14 cellular contexts compared by ENCODE assay signal in the genomic region with DNA sequence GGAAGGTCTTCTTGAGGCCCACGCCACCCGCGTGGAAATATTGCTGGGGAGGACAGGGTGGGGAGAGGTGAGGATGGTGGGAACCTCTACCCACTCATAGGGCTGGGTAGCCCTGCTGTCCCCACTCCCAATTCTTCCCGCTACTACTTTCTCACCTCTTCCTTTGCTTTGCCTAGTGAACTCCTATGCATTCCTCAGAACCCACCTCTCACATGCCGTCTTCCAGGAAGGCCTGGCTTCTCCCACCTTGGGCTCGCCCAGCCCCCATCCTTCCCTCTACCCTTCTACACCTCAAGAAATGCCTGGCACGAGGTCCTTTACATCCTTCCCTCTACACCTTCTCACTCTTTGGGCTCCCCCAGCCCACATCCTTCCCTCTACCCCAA.
DNase-seq lines count a peak whose midpoint lies in the region; TF ChIP-seq lines count a peak whose summit lies in the region.
"Had no signal": no experiment of that assay in that cellular context is flagged by ENCODE, and none has a peak within 500 bp of the region (broad histone marks: within the 10 kb centered on the region; RNA-seq: fewer than 3 reads in every experiment).

No MANE protein-coding gene starts in this region.

- no peaks in the 10 kb centered on the region for H3K9me3 ChIP-seq in Caco-2
- no peaks in the 10 kb centered on the region for H3K9me3 ChIP-seq in HEK293 (ENCODE audit: control insufficient read depth, insufficient read depth, low read depth, low read length)
- H3K9me3 ChIP-seq in osteoblast (ENCODE audit: low read depth, low read length): no peaks in the 10 kb centered on the region
- peaks cover 20% of the 10 kb centered on the region for H3K9me3 ChIP-seq in left ventricle myocardium inferior (replicated peaks)
- H3K9me3 ChIP-seq: BE2C had no signal

- H3K4me1 ChIP-seq in Caco-2 (no peaks in the 10 kb centered on the region), HEK293 (ENCODE audit: control insufficient read depth, insufficient read depth, low read length) (no peaks in the 10 kb centered on the region), osteoblast (ENCODE audit: insufficient read depth, low read length) (no peaks in the 10 kb centered on the region), left ventricle myocardium inferior (peaks cover 4% of the 10 kb centered on the region)
- H3K4me1 ChIP-seq: BE2C had no signal

- H3K9me3 Mint-ChIP-seq in Caco-2 (ENCODE audit: unreplicated experiment) (peaks cover 9% of the 10 kb centered on the region), chondrocyte (ENCODE audit: low read depth) (peaks cover 11% of the 10 kb centered on the region)

- no peak overlapping the region for H2AFZ ChIP-seq in osteoblast (ENCODE audit: low read length)

- no TSS peak for BruUV-seq in Caco-2 (replicated peaks; lab: Mats Ljungman, UMichigan)

- H3K4me3 ChIP-seq in Caco-2 (ENCODE audit: low read depth, low read length) (no peak overlapping the region), HEK293 (ENCODE audit: low read depth, low read length) (no peak overlapping the region), osteoblast (ENCODE audit: insufficient read depth, low read length) (no peak overlapping the region), left ventricle myocardium inferior (no peak overlapping the region)

- TF ChIP-seq CTCF in Caco-2 (IDR thresholded peaks at IDR 0.05; ENCODE audit: insufficient read depth in 1 of 2, low read depth in 1 of 2, low read length in 1 of 2, severe bottlenecking in 1 of 2, unreplicated experiment in 1 of 2) (no peak), HEK293 (tag by site-specific recombination; IDR thresholded peaks at IDR 0.05) (no peak), chondrocyte (IDR thresholded peaks at IDR 0.05) (no peak), osteoblast (IDR thresholded peaks at IDR 0.05; ENCODE audit: extremely low read depth, low read depth, low read length) (no peak), left ventricle myocardium inferior (IDR thresholded peaks at IDR 0.05; ENCODE audit: borderline replicate concordance) (no peak)

- H3K27ac ChIP-seq in HEK293 (ENCODE audit: extremely low read depth, low read depth, low read length): no peak overlapping the region
- H3K27ac ChIP-seq in osteoblast (ENCODE audit: low read depth, low read length): no peak overlapping the region
- H3K27ac ChIP-seq in left ventricle myocardium inferior (replicated peaks): no peak overlapping the region

- H3K4me1 Mint-ChIP-seq in Caco-2 (ENCODE audit: low read depth, unreplicated experiment): no peaks in the 10 kb centered on the region
- no peaks in the 10 kb centered on the region for H3K4me1 Mint-ChIP-seq in chondrocyte (ENCODE audit: low read depth)

- DNase-seq in Caco-2 (no peak), chondrocyte (ENCODE audit: low spot score) (peak; percentile 37), osteoblast (ENCODE audit: insufficient read length, low spot score, missing footprints) (peak; percentile 59), Ammon's horn (ENCODE audit: low spot score) (no peak), left ventricle myocardium inferior (no peak)
- DNase-seq in stimulated activated CD4-positive, alpha-beta T cell treated with anti-CD3 and anti-CD28 coated beads, Interleukin-2, amount 100 ng/mL, for 24 hours: no peak
- DNase-seq: C1 segment of cervical spinal cord; CD4-positive, CD25-positive, alpha-beta regulatory T cell; CD8-positive, alpha-beta memory T cell; COR-L47; GOT3 had no signal

- intact Hi-C loops in Caco-2 (cut with micrococcal nuclease; ENCODE audit: unreplicated experiment): no loop called here
- intact Hi-C loops in left ventricle myocardium inferior (cut with micrococcal nuclease): no loop called here

- POLR2A ChIA-PET in Caco-2 (lab: Charles Lee): no interaction called here
- POLR2A ChIA-PET in HEK293 (lab: Yijun Ruan, JAX): no interaction called here

- H3K36me3 Mint-ChIP-seq in Caco-2 (ENCODE audit: insufficient read depth, unreplicated experiment) (peaks cover 11% of the 10 kb centered on the region), chondrocyte (ENCODE audit: low read depth) (peaks cover 5% of the 10 kb centered on the region)

- no peaks in the 10 kb centered on the region for H4K20me1 ChIP-seq in osteoblast (ENCODE audit: insufficient read depth, low read length)

- H3K4me2 ChIP-seq in osteoblast (ENCODE audit: insufficient read depth, low read length): no peak overlapping the region

- CTCF ChIA-PET in Caco-2 (lab: Charles Lee) (no interaction called here), HEK293 (lab: Yijun Ruan, JAX) (interaction anchor here (1.2 kb wide), 1 partner anchor 12 kb away, joined by 3 read pairs; no protein-coding TSS in a partner anchor)

- H3K27ac Mint-ChIP-seq in Caco-2 (ENCODE audit: unreplicated experiment): peak overlapping the region; percentile 3
- no peak overlapping the region for H3K27ac Mint-ChIP-seq in chondrocyte (ENCODE audit: unreplicated experiment)
- H3K27ac Mint-ChIP-seq: CD4-positive, CD25-positive, alpha-beta regulatory T cell; IgD-negative memory B cell had no signal

- no peaks in the 10 kb centered on the region for H3K27me3 Mint-ChIP-seq in Caco-2 (ENCODE audit: insufficient read depth, unreplicated experiment)
- H3K27me3 Mint-ChIP-seq in chondrocyte (ENCODE audit: low read depth): peaks cover 3% of the 10 kb centered on the region

- H3K36me3 ChIP-seq in Caco-2 (ENCODE audit: control insufficient read depth, insufficient read depth, low read length) (no peaks in the 10 kb centered on the region), HEK293 (ENCODE audit: control insufficient read depth in 2 of 2, insufficient read depth in 1 of 2, low read length in 2 of 2) (no peaks in the 10 kb centered on the region), osteoblast (ENCODE audit: insufficient read depth, low read length) (no peaks in the 10 kb centered on the region), left ventricle myocardium inferior (no peaks in the 10 kb centered on the region)

- H3K79me2 ChIP-seq in osteoblast (ENCODE audit: insufficient read depth, low read length): no peaks in the 10 kb centered on the region

- H3K4me3 Mint-ChIP-seq in Caco-2 (ENCODE audit: unreplicated experiment): peak overlapping the region; percentile 27
- no peak overlapping the region for H3K4me3 Mint-ChIP-seq in chondrocyte (ENCODE audit: unreplicated experiment)
- H3K4me3 Mint-ChIP-seq: CD8-positive, alpha-beta memory T cell had no signal

- H3K27me3 ChIP-seq in Caco-2 (replicated peaks; ENCODE audit: control insufficient read depth, insufficient read depth, low read length) (no peaks in the 10 kb centered on the region), osteoblast (ENCODE audit: insufficient read depth, low read length) (no peaks in the 10 kb centered on the region), left ventricle myocardium inferior (ENCODE audit: low read depth) (peaks cover 47% of the 10 kb centered on the region)
- H3K27me3 ChIP-seq: BE2C had no signal

TF ChIP-seq in HEK293, 187 proteins besides CTCF, POLR2A, EP300 and RAD21:
- TF ChIP-seq ZNF266 (tag by site-specific recombination; IDR thresholded peaks at IDR 0.05; ENCODE audit: low read depth) (no peak), EGR2 (tag by site-specific recombination; IDR thresholded peaks at IDR 0.05; ENCODE audit: low read depth) (peak; percentile 61), ZFP3 (tag by site-specific recombination; IDR thresholded peaks at IDR 0.05; ENCODE audit: low read depth) (peak; percentile 93)

Comparison
In these comparisons a context has a peak if more than half of its experiments do, and no peak if none do; other contexts are left out.
1. DNase-seq: peak in chondrocyte (single experiment) and osteoblast (single experiment); none in Caco-2 (0 of 2), stimulated activated CD4-positive, alpha-beta T cell treated with anti-CD3 and anti-CD28 coated beads, Interleukin-2, amount 100 ng/mL, for 24 hours (0 of 2), Ammon's horn (single experiment) and left ventricle myocardium inferior (single experiment).